ENCODE assay signal across 9 cellular contexts in the genomic region with DNA sequence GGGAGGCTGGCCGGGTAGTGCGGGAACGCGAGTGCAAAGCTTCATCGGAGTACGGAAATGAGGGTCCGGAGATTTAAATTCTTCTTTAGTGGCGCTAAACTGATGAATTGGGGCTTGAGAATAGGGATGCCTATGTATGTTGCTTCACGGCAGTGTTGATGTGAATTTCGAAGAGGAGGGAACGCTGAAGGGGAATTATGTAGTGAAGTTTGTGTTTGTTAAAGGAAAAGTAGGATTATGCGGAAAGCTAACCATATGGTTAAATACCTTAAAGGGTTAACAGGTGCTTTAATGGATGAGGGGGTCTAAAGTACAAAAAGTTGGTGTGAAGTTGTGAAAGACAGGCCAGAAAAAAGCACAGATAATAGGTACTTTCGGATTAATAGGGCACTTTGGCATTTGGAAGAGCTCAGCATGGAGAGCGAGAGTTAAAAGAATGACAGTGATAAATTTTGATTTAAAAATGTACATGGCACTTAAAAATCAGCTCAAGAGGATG. TPM values are rescaled to one million over a fixed set of nuclear protein-coding genes. Genes with fewer than 3 reads are reported as not detected.
A peak's percentile ranks its signal among the peaks of the same experiment; 100 is the strongest.
DNase-seq lines count a peak whose midpoint lies in the region; ATAC-seq and TF ChIP-seq lines count a peak whose summit lies in the region.
"Had no signal": no experiment of that assay in that cellular context is flagged by ENCODE, and none has a peak within 500 bp of the region (broad histone marks: within the 10 kb centered on the region; RNA-seq: fewer than 3 reads in every experiment).

No MANE protein-coding gene starts in this region.

- H3K36me3 ChIP-seq in heart left ventricle (no peaks in the 10 kb centered on the region), body of pancreas (replicated peaks in 1 of 2; ENCODE audit: insufficient read depth in 1 of 2, low read depth in 2 of 2) (no peaks in the 10 kb centered on the region), lower lobe of right lung (no peaks in the 10 kb centered on the region), aorta (ENCODE audit: control insufficient read depth in 1 of 2, insufficient read depth in 2 of 2, low read length in 1 of 2) (no peaks in the 10 kb centered on the region)

- peak overlapping the region in 11 of 12 donors; percentile 74 to 96 (median 86) for H3K27ac ChIP-seq in heart left ventricle
- H3K27ac ChIP-seq in body of pancreas: peak overlapping the region; percentile 70 to 96 (median 94)
- peak overlapping the region; percentile 82 for H3K27ac ChIP-seq in lower lobe of right lung
- H3K27ac ChIP-seq in aorta (ENCODE audit: low read depth in 1 of 2, low read length in 2 of 2): peak overlapping the region in 1 of 2 donors; percentile 53

- TF ChIP-seq POLR2A in heart left ventricle (IDR thresholded peaks at IDR 0.05) (no peak), body of pancreas (IDR thresholded peaks at IDR 0.05) (no peak)

- peaks cover 12% of the 10 kb centered on the region for H3K36me3 Mint-ChIP-seq in natural killer cell treated with Interleukin-12 subunit alpha and Interleukin-12 subunit beta and Interleukin-15 and Interleukin-18, amount 100 ng/mL, for 72 hours

- no peak for ATAC-seq in heart left ventricle
- no peak for ATAC-seq in Right ventricle myocardium superior (ENCODE audit: poor library complexity)
- ATAC-seq in body of pancreas: no peak
- ATAC-seq in lower lobe of right lung: no peak
- no peak for ATAC-seq in aorta (ENCODE audit: low FRiP score)
- ATAC-seq in natural killer cell treated with Interleukin-12 subunit alpha and Interleukin-12 subunit beta and Interleukin-15 and Interleukin-18, amount 100 ng/mL, for 72 hours: no peak

- H3K27me3 ChIP-seq in heart left ventricle: no peaks in the 10 kb centered on the region
- H3K27me3 ChIP-seq in body of pancreas: no peaks in the 10 kb centered on the region
- H3K27me3 ChIP-seq in lower lobe of right lung (ENCODE audit: low read depth): no peaks in the 10 kb centered on the region
- H3K27me3 ChIP-seq in aorta (ENCODE audit: control insufficient read depth in 1 of 2, insufficient read depth in 2 of 2, low read length in 1 of 2): no peaks in the 10 kb centered on the region

- intact Hi-C loops in heart left ventricle (cut with DNase I) (loop anchor here in 7 of 10 donors (2.0 to 10.0 kb wide), 5 partner anchors 37 to 419 kb away; a partner anchor contains a TSS), Right ventricle myocardium superior (cut with DNase I) (no loop called here), body of pancreas (cut with DNase I) (no loop called here), lower lobe of right lung (cut with DNase I) (no loop called here), aorta (cut with DNase I) (loop anchor here in 1 of 2 donors (10.0 kb wide), 1 partner anchor 211 kb away; a partner anchor contains a TSS)

- H3K4me1 Mint-ChIP-seq in natural killer cell treated with Interleukin-12 subunit alpha and Interleukin-12 subunit beta and Interleukin-15 and Interleukin-18, amount 100 ng/mL, for 72 hours (ENCODE audit: low read depth in 2 of 2): peaks cover 18% of the 10 kb centered on the region in 2 donors

- TF ChIP-seq CTCF in heart left ventricle (IDR thresholded peaks at IDR 0.05) (no peak), body of pancreas (IDR thresholded peaks at IDR 0.05) (no peak), lower lobe of right lung (IDR thresholded peaks at IDR 0.05) (no peak)

- H3K4me1 ChIP-seq in heart left ventricle (peaks cover 3 to 38% (median 26%) of the 10 kb centered on the region in 12 donors), body of pancreas (peaks cover 31% of the 10 kb centered on the region), lower lobe of right lung (peaks cover 32% of the 10 kb centered on the region), aorta (ENCODE audit: control insufficient read depth in 1 of 2, insufficient read depth in 2 of 2, low read length in 2 of 2) (peaks cover 1 to 5% of the 10 kb centered on the region in 2 donors)

- 4 to 6% (median 5%) methylated on average over 14 of the region's 14 CpGs for WGBS in heart left ventricle, 4 donors
- 2 to 3% methylated on average over 14 of the region's 14 CpGs for WGBS in body of pancreas, 2 donors
- 1% methylated on average over 14 of the region's 14 CpGs for WGBS in aorta, 2 donors

- H3K9me3 Mint-ChIP-seq in natural killer cell treated with Interleukin-12 subunit alpha and Interleukin-12 subunit beta and Interleukin-15 and Interleukin-18, amount 100 ng/mL, for 72 hours: no peaks in the 10 kb centered on the region

- H3K27me3 Mint-ChIP-seq in natural killer cell treated with Interleukin-12 subunit alpha and Interleukin-12 subunit beta and Interleukin-15 and Interleukin-18, amount 100 ng/mL, for 72 hours: no peaks in the 10 kb centered on the region
- H3K27me3 Mint-ChIP-seq: activated naive CD8-positive, alpha-beta T cell treated with anti-CD3 and anti-CD28 coated beads, Interleukin-2, amount 10 ng/mL, durations not matched to agents 7 days and 5 days had no signal

- H3K9me3 ChIP-seq in heart left ventricle (no peaks in the 10 kb centered on the region), body of pancreas (no peaks in the 10 kb centered on the region), lower lobe of right lung (no peaks in the 10 kb centered on the region), aorta (ENCODE audit: control insufficient read depth, low read length) (no peaks in the 10 kb centered on the region)

- DNase-seq in heart left ventricle (no peak), Right ventricle myocardium superior (no peak), body of pancreas (no peak), lower lobe of right lung (no peak), aorta (no peak), kidney tubule cell (ENCODE audit: low spot score) (no peak), NCI-H1048 (lab: John Stamatoyannopoulos, UW) (no peak)
- DNase-seq in natural killer cell treated with Interleukin-12 subunit alpha and Interleukin-12 subunit beta and Interleukin-15 and Interleukin-18, amount 100 ng/mL, for 72 hours (ENCODE audit: low spot score): no peak
- DNase-seq: activated naive CD8-positive, alpha-beta T cell treated with anti-CD3 and anti-CD28 coated beads, Interleukin-2, amount 10 ng/mL, durations not matched to agents 7 days and 5 days had no signal

- no peak overlapping the region for H3K4me3 Mint-ChIP-seq in natural killer cell treated with Interleukin-12 subunit alpha and Interleukin-12 subunit beta and Interleukin-15 and Interleukin-18, amount 100 ng/mL, for 72 hours
- H3K4me3 Mint-ChIP-seq: activated naive CD8-positive, alpha-beta T cell treated with anti-CD3 and anti-CD28 coated beads, Interleukin-2, amount 10 ng/mL, durations not matched to agents 7 days and 5 days had no signal

- peak overlapping the region; percentile 60 to 95 (median 84) for H3K4me3 ChIP-seq in heart left ventricle
- H3K4me3 ChIP-seq in body of pancreas: peak overlapping the region; percentile 85 to 97
- peak overlapping the region; percentile 84 for H3K4me3 ChIP-seq in lower lobe of right lung
- H3K4me3 ChIP-seq in aorta (ENCODE audit: low read length in 2 of 2): peak overlapping the region; percentile 62 to 73

- no peak overlapping the region for H3K27ac Mint-ChIP-seq in natural killer cell treated with Interleukin-12 subunit alpha and Interleukin-12 subunit beta and Interleukin-15 and Interleukin-18, amount 100 ng/mL, for 72 hours
- H3K27ac Mint-ChIP-seq: activated naive CD8-positive, alpha-beta T cell treated with anti-CD3 and anti-CD28 coated beads, Interleukin-2, amount 10 ng/mL, durations not matched to agents 7 days and 5 days had no signal

RNA-seq across cellular contexts. Expression of a gene that starts 1.4 kb away (rescaled TPM):
- total RNA-seq in heart left ventricle (10 to 100 TPM in 7 of 9 donors, 1 to 10 TPM in 2; 6.5 to 20.3 (median 14.0) TPM), Right ventricle myocardium superior (10.7 TPM), body of pancreas (10 to 100 TPM in 1 of 2 donors, 1 to 10 TPM in 1; 6.3 to 12.2 TPM), lower lobe of right lung (19.0 TPM), aorta (10 to 100 TPM; 11.3 to 20.3 TPM)
- polyA plus RNA-seq in heart left ventricle (10 to 100 TPM in 1 of 2 donors, 1 to 10 TPM in 1; 3.4 to 11.0 TPM), aorta (1 to 10 TPM; 4.1 to 6.3 TPM)
- total RNA-seq in natural killer cell treated with Interleukin-12 subunit alpha and Interleukin-12 subunit beta and Interleukin-15 and Interleukin-18, amount 100 ng/mL, for 72 hours: 10 to 100 TPM; 15.1 to 24.5 TPM

RNA-seq across cellular contexts. Expression of a gene that starts 1.9 kb away (rescaled TPM):
- total RNA-seq in heart left ventricle (100 to 1,000 TPM in 2 of 9 donors, 10 to 100 TPM in 7; 46.8 to 125 (median 76.1) TPM), Right ventricle myocardium superior (69.8 TPM), body of pancreas (10 to 100 TPM; 67.6 to 70.0 TPM), lower lobe of right lung (197 TPM), aorta (100 to 1,000 TPM; 145 to 169 TPM)
- polyA plus RNA-seq in heart left ventricle (100 to 1,000 TPM in 1 of 2 donors, 10 to 100 TPM in 1; 53.2 to 101 TPM), aorta (100 to 1,000 TPM; 133 to 153 TPM)
- total RNA-seq in natural killer cell treated with Interleukin-12 subunit alpha and Interleukin-12 subunit beta and Interleukin-15 and Interleukin-18, amount 100 ng/mL, for 72 hours: 100 to 1,000 TPM; 141 to 189 TPM

Comparison
In these comparisons a context has a peak if more than half of its experiments do, and no peak if none do; other contexts are left out.
1. intact Hi-C loops: an anchor here in heart left ventricle (2.0 to 10.0 kb wide); none called in Right ventricle myocardium superior, body of pancreas and lower lobe of right lung.